ENCODE assay signal across 10 cellular contexts in genomic region chr12:31928246-31929139, GRCh38. TPM values are rescaled to one million over a fixed set of nuclear protein-coding genes. Genes with fewer than 3 reads are reported as not detected.
A peak's percentile ranks its signal among the peaks of the same experiment; 100 is the strongest.
DNase-seq lines count a peak whose midpoint lies in the region; ATAC-seq, FAIRE-seq and TF ChIP-seq lines count a peak whose summit lies in the region.
"Had no signal": no experiment of that assay in that cellular context is flagged by ENCODE, and none has a peak within 500 bp of the region (broad histone marks: within the 10 kb centered on the region; RNA-seq: fewer than 3 reads in every experiment).

No MANE protein-coding gene starts in this region.

- H3K27ac ChIP-seq in MM.1S (ENCODE audit: low read length) (peak overlapping the region; percentile 44; the same call in 1 of the 2 replicates), small intestine (ENCODE audit: low read depth in 1 of 2, low read length in 1 of 2) (peak overlapping the region in 1 of 2 donors; percentile 49), tibial artery (no peak overlapping the region)

- H3K4me3 ChIP-seq in MM.1S (ENCODE audit: low read length) (no peak overlapping the region), small intestine (ENCODE audit: low read depth in 1 of 2, low read length in 2 of 2) (no peak overlapping the region), tibial artery (no peak overlapping the region)
- H3K4me3 ChIP-seq: skin epidermis had no signal

- no peaks in the 10 kb centered on the region for H3K79me2 ChIP-seq in MM.1S (ENCODE audit: low read length)

- no peaks in the 10 kb centered on the region for H3K27me3 ChIP-seq in MM.1S (replicated peaks; ENCODE audit: insufficient read depth, low read length)
- no peaks in the 10 kb centered on the region for H3K27me3 ChIP-seq in small intestine (ENCODE audit: control insufficient read depth in 2 of 2, insufficient read depth in 2 of 2, low read length in 2 of 2)
- H3K27me3 ChIP-seq in tibial artery = no peaks in the 10 kb centered on the region

- peak overlapping the region; percentile 22; the same call in 1 of the 2 replicates for H3K9ac ChIP-seq in MM.1S (ENCODE audit: low read length)

- H3K9me3 ChIP-seq in MM.1S (replicated peaks; ENCODE audit: insufficient read depth, low read length) = no peaks in the 10 kb centered on the region
- no peaks in the 10 kb centered on the region for H3K9me3 ChIP-seq in small intestine (ENCODE audit: control insufficient read depth, low read depth)
- H3K9me3 ChIP-seq in tibial artery = peaks cover 0 to 2% (median 0%) of the 10 kb centered on the region in 3 donors

- WGBS in small intestine, 3 donors = 71 to 90% (median 81%) methylated on average over 9 of the region's 9 CpGs

- peak overlapping the region; percentile 39; the same call in 1 of the 2 replicates for H2AFZ ChIP-seq in MM.1S (ENCODE audit: low read length)

- no peaks in the 10 kb centered on the region for H4K20me1 ChIP-seq in MM.1S (ENCODE audit: insufficient read depth, low read length)

- H3K9me2 ChIP-seq in MM.1S (replicated peaks; ENCODE audit: insufficient read depth, low read length) = no peaks in the 10 kb centered on the region

- DNase-seq in MM.1S = peak; percentile 24
- peak; percentile 71 for DNase-seq in activated effector memory CD4-positive, alpha-beta T cell treated with anti-CD3 and anti-CD28 coated beads, Interleukin-2, amount 50 U/mL, for 16 hours
- peak; percentile 13 for DNase-seq in small intestine
- DNase-seq in GM10266 (ENCODE audit: extremely low spot score) = no peak
- no peak for DNase-seq in tibial artery
- DNase-seq: NCI-H2029 had no signal

- FAIRE-seq in small intestine (lab: Jason Lieb, UNC) = no peak

- H3K4me1 ChIP-seq in MM.1S (ENCODE audit: low read length) (peaks cover 6% of the 10 kb centered on the region; the same call in 1 of the 2 replicates), small intestine (ENCODE audit: control insufficient read depth in 2 of 2, insufficient read depth in 1 of 2, low read depth in 1 of 2, low read length in 1 of 2) (no peaks in the 10 kb centered on the region), tibial artery (no peaks in the 10 kb centered on the region)

- H3K4me2 ChIP-seq in MM.1S (ENCODE audit: low read depth, low read length) = peak overlapping the region; percentile 44; the same call in 1 of the 2 replicates

- peak; percentile 69 for ATAC-seq in GM19324 (IDR thresholded peaks at IDR 0.05; ENCODE audit: low FRiP score, unreplicated experiment)
- no peak for ATAC-seq in HG03439 (IDR thresholded peaks at IDR 0.05; ENCODE audit: unreplicated experiment)
- ATAC-seq: Right ventricle myocardium inferior had no signal

- TF ChIP-seq CTCF in MM.1S (IDR thresholded peaks at IDR 0.05; ENCODE audit: low read length) (no peak), GM10266 (IDR thresholded peaks at IDR 0.05; ENCODE audit: control insufficient read depth, insufficient read depth, low read depth, missing control alignments) (no peak), tibial artery (IDR thresholded peaks at IDR 0.05) (no peak)

- intact Hi-C loops in tibial artery (cut with DNase I; ENCODE audit: low total_unique reads) = no loop called here

- H3K36me3 ChIP-seq in MM.1S (replicated peaks; ENCODE audit: insufficient read depth, low read length) = no peaks in the 10 kb centered on the region
- H3K36me3 ChIP-seq in small intestine (ENCODE audit: control insufficient read depth in 2 of 2, insufficient read depth in 2 of 2, low read length in 2 of 2) = no peaks in the 10 kb centered on the region
- no peaks in the 10 kb centered on the region for H3K36me3 ChIP-seq in tibial artery

- H3F3A ChIP-seq in MM.1S (ENCODE audit: insufficient read depth, low read length) = no peaks in the 10 kb centered on the region

RNA-seq across cellular contexts. Expression of gene RESF1, which starts 30.7 kb away (rescaled TPM):
- polyA plus RNA-seq in small intestine = 100 to 1,000 TPM in 2 of 3 donors, 10 to 100 TPM in 1; 34.6 to 134 (median 103) TPM

Comparison
In these comparisons a context has a peak if more than half of its experiments do, and no peak if none do; other contexts are left out.
1. DNase-seq: peak in MM.1S (single experiment), activated effector memory CD4-positive, alpha-beta T cell treated with anti-CD3 and anti-CD28 coated beads, Interleukin-2, amount 50 U/mL, for 16 hours (single experiment) and small intestine (single experiment); none in GM10266 (single experiment) and tibial artery (0 of 2).